11 cellular contexts compared by ENCODE assay signal in the genomic region with DNA sequence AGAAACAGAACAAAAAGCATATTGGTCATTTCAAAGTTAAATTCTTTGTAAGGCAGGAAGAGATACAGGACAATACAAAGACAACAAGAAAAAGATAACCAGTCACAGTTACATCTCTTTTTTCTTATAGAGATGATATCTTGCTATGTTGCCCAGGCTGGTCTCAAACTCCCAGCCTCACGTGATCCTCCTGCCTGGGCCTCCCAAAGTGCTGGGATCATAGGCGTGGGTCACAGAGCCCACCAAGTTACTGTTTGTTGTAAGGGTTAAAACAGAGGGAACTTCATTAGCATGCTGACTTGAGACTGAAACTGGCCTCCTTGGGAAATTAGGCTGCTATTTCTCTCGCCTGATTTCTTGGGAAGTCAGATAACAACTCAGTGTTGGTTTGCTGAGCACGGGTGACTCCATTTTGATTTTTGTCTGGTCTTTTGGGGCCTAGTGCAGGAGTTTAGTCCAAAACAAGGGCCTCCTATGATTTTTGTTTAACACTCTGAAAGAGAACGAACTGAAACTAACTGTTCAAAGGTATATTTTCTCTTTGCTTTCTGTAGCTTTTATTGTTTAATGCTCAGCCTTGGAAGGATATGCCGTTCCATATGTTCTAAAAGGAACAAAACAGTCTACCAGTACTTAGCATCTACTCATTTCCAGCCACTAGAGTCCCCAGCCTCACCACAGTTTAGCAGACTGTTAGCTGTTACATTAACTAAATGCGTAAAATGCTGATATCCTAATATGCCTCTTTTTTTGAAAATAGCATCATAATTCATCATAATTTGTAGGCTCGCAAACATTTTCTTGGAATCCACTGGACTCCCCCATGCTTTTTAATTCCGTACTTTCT. TPM values are rescaled to one million over a fixed set of nuclear protein-coding genes. Genes with fewer than 3 reads are reported as not detected.
DNase-seq lines count a peak whose midpoint lies in the region; ATAC-seq, FAIRE-seq and TF ChIP-seq lines count a peak whose summit lies in the region.
"Had no signal": no experiment of that assay in that cellular context is flagged by ENCODE, and none has a peak within 500 bp of the region (broad histone marks: within the 10 kb centered on the region; RNA-seq: fewer than 3 reads in every experiment).

No MANE protein-coding gene starts in this region.

- intact Hi-C loops in A673 (cut with micrococcal nuclease; ENCODE audit: unreplicated experiment), result no loop called here
- intact Hi-C loops in dendritic cell treated with granulocyte-macrophage colony-stimulating factor and Interleukin-4, amounts not matched to agents 40 ng/mL and 50 ng/mL, for 4 days (cut with micrococcal nuclease), result no loop called here

- no peaks in the 10 kb centered on the region for H3K9me2 ChIP-seq in MM.1S (replicated peaks; ENCODE audit: insufficient read depth, low read length)

- peak overlapping the region; percentile 63 for H3K27ac ChIP-seq in A673 (ENCODE audit: low read depth, low read length, poor library complexity, severe bottlenecking)
- peak overlapping the region; percentile 74 for H3K27ac ChIP-seq in MM.1S (ENCODE audit: low read length)

- peaks cover 44% of the 10 kb centered on the region for H3F3A ChIP-seq in MM.1S (ENCODE audit: insufficient read depth, low read length)

- DNase-seq in A673 (ENCODE audit: low spot score) (no peak), MM.1S (peak; percentile 23), neural crest cell (ENCODE audit: low read depth, low spot score) (no peak), SK-N-DZ (ENCODE audit: low spot score) (no peak), urothelium cell line (ENCODE audit: low spot score) (no peak), T1000 (lab: John Stamatoyannopoulos, UW) (no peak)
- DNase-seq: NCI-H1417; stimulated activated CD4-positive, alpha-beta T cell treated with anti-CD3 and anti-CD28 coated beads, Interleukin-2, amount 100 ng/mL, for 24 hours had no signal

- CTCF ChIA-PET in A673 (lab: Charles Lee), result interaction anchor here (0.7 kb wide), 1 partner anchor 433 kb away, joined by 8 read pairs; no protein-coding TSS in a partner anchor

- H3K9me3 Mint-ChIP-seq in dendritic cell treated with granulocyte-macrophage colony-stimulating factor and Interleukin-4, amounts not matched to agents 40 ng/mL and 50 ng/mL, for 4 days, result no peaks in the 10 kb centered on the region
- H3K9me3 Mint-ChIP-seq in neural crest cell, result no peaks in the 10 kb centered on the region

- H3K79me2 ChIP-seq in MM.1S (ENCODE audit: low read length), result peaks cover 8% of the 10 kb centered on the region; the same call in 1 of the 2 replicates

- FAIRE-seq in urothelium cell line (lab: Jason Lieb, UNC), result no peak
- FAIRE-seq: D721Med had no signal

- H4K20me1 ChIP-seq in MM.1S (ENCODE audit: insufficient read depth, low read length), result no peaks in the 10 kb centered on the region

- H3K27ac Mint-ChIP-seq in dendritic cell treated with granulocyte-macrophage colony-stimulating factor and Interleukin-4, amounts not matched to agents 40 ng/mL and 50 ng/mL, for 4 days, result peak overlapping the region; percentile 94
- peak overlapping the region; percentile 96 for H3K27ac Mint-ChIP-seq in neural crest cell (ENCODE audit: unreplicated experiment)

- no TSS peak for BruUV-seq in A673 (replicated peaks; lab: Mats Ljungman, UMichigan)

- H3K4me1 ChIP-seq in A673 (ENCODE audit: insufficient read depth, low read length, poor library complexity, severe bottlenecking), result peaks cover 15% of the 10 kb centered on the region
- peaks cover 36% of the 10 kb centered on the region for H3K4me1 ChIP-seq in MM.1S (ENCODE audit: low read length)

- no peaks in the 10 kb centered on the region for H3K36me3 Mint-ChIP-seq in dendritic cell treated with granulocyte-macrophage colony-stimulating factor and Interleukin-4, amounts not matched to agents 40 ng/mL and 50 ng/mL, for 4 days (ENCODE audit: low read depth)
- no peaks in the 10 kb centered on the region for H3K36me3 Mint-ChIP-seq in neural crest cell (ENCODE audit: low read depth)

- H3K4me1 Mint-ChIP-seq in dendritic cell treated with granulocyte-macrophage colony-stimulating factor and Interleukin-4, amounts not matched to agents 40 ng/mL and 50 ng/mL, for 4 days (ENCODE audit: low read depth), result peaks cover 41% of the 10 kb centered on the region
- H3K4me1 Mint-ChIP-seq in neural crest cell, result peaks cover 58% of the 10 kb centered on the region

- no peaks in the 10 kb centered on the region for H3K27me3 ChIP-seq in A673 (replicated peaks; ENCODE audit: insufficient read depth, low read depth, low read length, poor library complexity)
- no peaks in the 10 kb centered on the region for H3K27me3 ChIP-seq in MM.1S (replicated peaks; ENCODE audit: insufficient read depth, low read length)

- TF ChIP-seq CTCF in A673 (conservative IDR thresholded peaks at IDR 0.05; ENCODE audit: low read depth, low read length), result no peak
- TF ChIP-seq CTCF in MM.1S (IDR thresholded peaks at IDR 0.05; ENCODE audit: low read length), result peak; percentile 23; the same call in 1 of the 2 replicates
- TF ChIP-seq CTCF in neural crest cell (conservative IDR thresholded peaks at IDR 0.05), result no peak

- H3K4me3 Mint-ChIP-seq in dendritic cell treated with granulocyte-macrophage colony-stimulating factor and Interleukin-4, amounts not matched to agents 40 ng/mL and 50 ng/mL, for 4 days, result no peak overlapping the region
- H3K4me3 Mint-ChIP-seq in neural crest cell, result no peak overlapping the region

- no peak overlapping the region for H3K4me3 ChIP-seq in A673 (ENCODE audit: low read depth, low read length, poor library complexity, severe bottlenecking)
- peak overlapping the region; percentile 30 for H3K4me3 ChIP-seq in MM.1S (ENCODE audit: low read length)

- H3K9me3 ChIP-seq in A673 (ENCODE audit: low read depth, low read length, poor library complexity, severe bottlenecking) (no peaks in the 10 kb centered on the region), MM.1S (replicated peaks; ENCODE audit: insufficient read depth, low read length) (no peaks in the 10 kb centered on the region)

- POLR2A ChIA-PET in A673 (lab: Charles Lee; ENCODE audit: low non-redundant PET), result no interaction called here

- H3K9ac ChIP-seq in MM.1S (ENCODE audit: low read length), result peak overlapping the region; percentile 34

- no peak for ATAC-seq in HG02884 (IDR thresholded peaks at IDR 0.05; ENCODE audit: unreplicated experiment)

- peak overlapping the region; percentile 32 for H2AFZ ChIP-seq in MM.1S (ENCODE audit: low read length)

- H3K36me3 ChIP-seq in A673 (ENCODE audit: insufficient read depth, low read length, poor library complexity, severe bottlenecking), result no peaks in the 10 kb centered on the region
- no peaks in the 10 kb centered on the region for H3K36me3 ChIP-seq in MM.1S (replicated peaks; ENCODE audit: insufficient read depth, low read length)

- H3K4me2 ChIP-seq in MM.1S (ENCODE audit: low read depth, low read length), result peak overlapping the region; percentile 84

- no peaks in the 10 kb centered on the region for H3K27me3 Mint-ChIP-seq in dendritic cell treated with granulocyte-macrophage colony-stimulating factor and Interleukin-4, amounts not matched to agents 40 ng/mL and 50 ng/mL, for 4 days
- H3K27me3 Mint-ChIP-seq in neural crest cell (ENCODE audit: low read depth), result no peaks in the 10 kb centered on the region

RNA-seq across cellular contexts. Expression of gene SEC14L1, which starts 31.4 kb away (rescaled TPM):
- 78.6 and 82.8 TPM in 2 replicates for total RNA-seq in A673 (2021)
- 108 TPM in 2 replicates for total RNA-seq in neural crest cell
- polyA plus RNA-seq in SK-N-DZ (2014; cell fraction: cytosol; rRNA removed), result 17.1 and 19.5 TPM in 2 replicates
- polyA plus RNA-seq in SK-N-DZ (2014; cell fraction: nucleus; rRNA removed), result 11.7 and 21.8 TPM in 2 replicates
